21 cellular contexts compared by ENCODE assay signal in the genomic region with DNA sequence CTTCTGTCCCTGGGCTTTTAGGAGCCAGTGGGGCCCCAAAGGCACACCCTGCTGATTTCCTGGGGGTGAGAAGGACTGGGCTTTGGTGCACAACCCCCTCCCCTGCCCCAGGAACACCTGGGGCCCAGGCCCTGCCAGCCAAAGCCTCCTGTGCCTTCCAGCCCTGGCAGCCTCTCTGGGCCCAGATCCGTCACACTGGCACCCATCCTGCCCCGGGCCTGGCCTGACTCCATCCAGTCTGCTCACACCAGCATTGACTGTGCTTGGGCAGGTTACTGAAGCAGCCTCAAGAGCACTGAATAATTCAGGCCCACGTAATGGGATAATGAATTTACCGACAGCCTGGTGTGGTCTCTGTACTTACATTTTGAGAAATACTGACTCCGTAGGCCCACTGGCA.
"Had no signal": no experiment of that assay in that cellular context is flagged by ENCODE, and none has a peak within 500 bp of the region (broad histone marks: within the 10 kb centered on the region; RNA-seq: fewer than 3 reads in every experiment).

No MANE protein-coding gene starts in this region.

- H3K4me3 Mint-ChIP-seq: activated T-cell treated with anti-CD3 and anti-CD28 coated beads, Interleukin-2, amount 50 U/mL, for 72 hours; nephron progenitor cell had no signal

- DNase-seq: activated CD4-positive, alpha-beta T cell treated with anti-CD3 and anti-CD28 coated beads for 1 hour; activated CD4-positive, alpha-beta T cell treated with anti-CD3 and anti-CD28 coated beads, Interleukin-2, amount 50 U/mL, for 4 hours; activated effector memory CD4-positive, alpha-beta T cell treated with anti-CD3 and anti-CD28 coated beads, Interleukin-2, amount 50 U/mL, for 16 hours; activated naive CD4-positive, alpha-beta T cell treated with anti-CD3 and anti-CD28 coated beads, Interleukin-2, amount 50 U/mL, for 16 hours; activated T-cell treated with anti-CD3 and anti-CD28 coated beads, Interleukin-2, amount 50 U/mL, for 72 hours; aorta; brain microvascular endothelial cell; foreskin melanocyte; kidney; left lung; nephron progenitor cell; occipital lobe; right cardiac atrium; stimulated activated CD4-positive, alpha-beta T cell treated with anti-CD3 and anti-CD28 coated beads, Interleukin-2, amount 100 ng/mL, for 24 hours; stimulated activated naive CD4-positive, alpha-beta T cell treated with Interleukin-2 at 50 U/mL for 16 hours; T-helper 2 cell had no signal

- H3K27me3 ChIP-seq: brain microvascular endothelial cell, dorsolateral prefrontal cortex, left lung had no signal

- ATAC-seq: activated T-cell treated with anti-CD3 and anti-CD28 coated beads, Interleukin-2, amount 50 U/mL, for 72 hours; left lung had no signal

- H3K27ac Mint-ChIP-seq: activated T-cell treated with anti-CD3 and anti-CD28 coated beads, Interleukin-2, amount 50 U/mL, for 72 hours; nephron progenitor cell; progenitor cell of endocrine pancreas had no signal

- H3K36me3 ChIP-seq: brain microvascular endothelial cell, left lung, tibial artery had no signal

- H3K4me1 Mint-ChIP-seq: nephron progenitor cell had no signal

- H3K27ac ChIP-seq: brain microvascular endothelial cell, dorsolateral prefrontal cortex, epithelial cell of prostate, left lung, tibial artery, VCaP had no signal

- H3K4me1 ChIP-seq: left lung, tibial artery had no signal

- H3K4me3 ChIP-seq: dorsolateral prefrontal cortex, left lung, tibial artery had no signal

- FAIRE-seq: kidney had no signal
